In the genomic region with DNA sequence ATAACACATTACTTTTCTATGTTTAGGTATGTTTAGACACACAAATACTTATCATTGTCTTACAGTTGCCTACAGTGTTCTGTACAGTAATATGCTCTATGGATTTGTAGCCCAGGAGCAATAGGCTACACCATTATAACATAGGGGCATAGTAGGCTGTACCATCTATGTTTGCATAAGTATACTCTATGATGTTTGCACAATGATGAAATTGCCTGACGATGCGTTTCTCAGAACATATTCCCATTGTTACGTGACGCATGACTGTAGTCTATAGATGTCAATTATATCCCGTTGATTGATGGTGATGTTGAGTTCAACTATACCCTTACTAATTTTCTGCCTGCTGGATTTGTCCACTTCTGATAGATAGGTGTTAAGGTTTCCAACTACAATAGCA, we compare ENCODE assay signal across 14 cellular contexts.
DNase-seq lines count a peak whose midpoint lies in the region; ATAC-seq lines count a peak whose summit lies in the region.
"Had no signal": no experiment of that assay in that cellular context is flagged by ENCODE, and none has a peak within 500 bp of the region (broad histone marks: within the 10 kb centered on the region; RNA-seq: fewer than 3 reads in every experiment).

No MANE protein-coding gene starts in this region.

- H3K4me3 ChIP-seq in CD8-positive, alpha-beta memory T cell (ENCODE audit: low read length): no peak overlapping the region

- no peak for ATAC-seq in T-cell (replicated peaks in 1 of 4)

- H3K36me3 Mint-ChIP-seq in T-cell: no peaks in the 10 kb centered on the region
- no peaks in the 10 kb centered on the region for H3K36me3 Mint-ChIP-seq in CD8-positive, alpha-beta memory T cell
- H3K36me3 Mint-ChIP-seq: IgD-negative memory B cell had no signal

- H3K9me3 ChIP-seq in CD8-positive, alpha-beta memory T cell (ENCODE audit: low read length): no peaks in the 10 kb centered on the region

- no peaks in the 10 kb centered on the region for H3K4me1 Mint-ChIP-seq in T-cell
- H3K4me1 Mint-ChIP-seq in CD8-positive, alpha-beta memory T cell: no peaks in the 10 kb centered on the region
- H3K4me1 Mint-ChIP-seq: IgD-negative memory B cell had no signal

- CTCF ChIA-PET in T-cell (lab: Charles Lee): no interaction called here
- CTCF ChIA-PET in CD8-positive, alpha-beta memory T cell (lab: Charles Lee): no interaction called here

- no peak overlapping the region for H3K27ac Mint-ChIP-seq in T-cell
- no peak overlapping the region for H3K27ac Mint-ChIP-seq in CD8-positive, alpha-beta memory T cell
- H3K27ac Mint-ChIP-seq: H9, IgD-negative memory B cell had no signal

- H3K27ac ChIP-seq in CD8-positive, alpha-beta memory T cell (ENCODE audit: low read depth, low read length): no peak overlapping the region

- DNase-seq in COLO668 (lab: John Stamatoyannopoulos, UW; ENCODE audit: unreplicated experiment) (peak; percentile 22), DMS53 (lab: John Stamatoyannopoulos, UW) (peak; percentile 89), NCI-H2081 (lab: John Stamatoyannopoulos, UW) (peak; percentile 20 to 56), SHP77 (lab: John Stamatoyannopoulos, UW) (peak; percentile 83 to 87), T-cell (no peak), NCI-H345 (lab: John Stamatoyannopoulos, UW) (no peak)
- DNase-seq in CD8-positive, alpha-beta memory T cell: no peak
- DNase-seq: H9; MV-4-11; NCI-H1930; NCI-H446 treated with DMSO at 0.1 percent for 48 hours; NK-92 treated with Interleukin-12 subunit alpha and Interleukin-12 subunit beta, amount 100 ng/mL, for 24 hours; T-helper 1 cell had no signal

- POLR2A ChIA-PET in T-cell (lab: Charles Lee): no interaction called here
- POLR2A ChIA-PET in CD8-positive, alpha-beta memory T cell (lab: Charles Lee): no interaction called here

- no peaks in the 10 kb centered on the region for H3K36me3 ChIP-seq in CD8-positive, alpha-beta memory T cell (ENCODE audit: insufficient read depth, low read length)

- H3K4me3 Mint-ChIP-seq in T-cell: no peak overlapping the region
- H3K4me3 Mint-ChIP-seq in CD8-positive, alpha-beta memory T cell: no peak overlapping the region
- H3K4me3 Mint-ChIP-seq: H9, IgD-negative memory B cell had no signal

- H3K4me1 ChIP-seq in CD8-positive, alpha-beta memory T cell (ENCODE audit: insufficient read depth, low read length): no peaks in the 10 kb centered on the region

- no peaks in the 10 kb centered on the region for H3K9me3 Mint-ChIP-seq in T-cell
- no peaks in the 10 kb centered on the region for H3K9me3 Mint-ChIP-seq in CD8-positive, alpha-beta memory T cell
- H3K9me3 Mint-ChIP-seq: H9, IgD-negative memory B cell had no signal

- H3K27me3 ChIP-seq in CD8-positive, alpha-beta memory T cell (ENCODE audit: insufficient read depth, low read length, poor library complexity, severe bottlenecking): no peaks in the 10 kb centered on the region

- H3K27me3 Mint-ChIP-seq in T-cell: peaks cover 0 to 15% of the 10 kb centered on the region in 2 donors
- peaks cover 0 to 11% of the 10 kb centered on the region in 2 donors for H3K27me3 Mint-ChIP-seq in CD8-positive, alpha-beta memory T cell

Comparison
In these comparisons a context has a peak if more than half of its experiments do, and no peak if none do; other contexts are left out.
1. DNase-seq: peak in COLO668 (single experiment), DMS53 (single experiment), NCI-H2081 (2 of 2) and SHP77 (2 of 2); none in T-cell (0 of 34), NCI-H345 (single experiment) and CD8-positive, alpha-beta memory T cell (0 of 5).